5 cellular contexts compared by ENCODE assay signal in genomic region chr4:184989283-184989682, GRCh38. TPM values are rescaled to one million over a fixed set of nuclear protein-coding genes. Genes with fewer than 3 reads are reported as not detected.
"Had no signal": no experiment of that assay in that cellular context is flagged by ENCODE, and none has a peak within 500 bp of the region (broad histone marks: within the 10 kb centered on the region; RNA-seq: fewer than 3 reads in every experiment).

No MANE protein-coding gene starts in this region.

RNA-seq across cellular contexts. Expression of gene HELT, which starts 29.0 kb away (rescaled TPM):
- total RNA-seq: GM23248, H9, HT-29, IMR-90, K562 had no signal
